Comparison of ENCODE assay signal across 24 cellular contexts in genomic region chr5:135895474-135896006, GRCh38. TPM values are rescaled to one million over a fixed set of nuclear protein-coding genes. Genes with fewer than 3 reads are reported as not detected.
DNase-seq lines count a peak whose midpoint lies in the region; ATAC-seq and TF ChIP-seq lines count a peak whose summit lies in the region.
"Had no signal": no experiment of that assay in that cellular context is flagged by ENCODE, and none has a peak within 500 bp of the region (broad histone marks: within the 10 kb centered on the region; RNA-seq: fewer than 3 reads in every experiment).

Gene IL9, minus strand, starts transcription at chr5:135895841. Its CDS starts 25 bp downstream, at chr5:135895816.

- no peaks in the 10 kb centered on the region for H3K36me3 ChIP-seq in CD8-positive, alpha-beta memory T cell (ENCODE audit: insufficient read depth, low read length)
- H3K36me3 ChIP-seq in PC-3 (ENCODE audit: low read depth, low read length) (no peaks in the 10 kb centered on the region), endodermal cell (ENCODE audit: control insufficient read depth, insufficient read depth, low read length) (no peaks in the 10 kb centered on the region)
- H3K36me3 ChIP-seq: MG63 had no signal

- no peak for ATAC-seq in activated CD4-positive, alpha-beta T cell treated with anti-CD3 and anti-CD28 coated beads for 36 hours
- no peak for ATAC-seq in PC-3
- no peak for ATAC-seq in naive thymus-derived CD8-positive, alpha-beta T cell

- H3K9ac ChIP-seq in PC-3 (ENCODE audit: low read length): no peak within 1 kb of the TSS
- no peak within 1 kb of the TSS for H3K9ac ChIP-seq in endodermal cell (ENCODE audit: extremely low read depth, low read length, poor library complexity, severe bottlenecking)

- peaks cover 16% of the 10 kb centered on the region for H3K4me1 Mint-ChIP-seq in activated CD4-positive, alpha-beta T cell treated with anti-CD3 and anti-CD28 coated beads for 36 hours
- peaks cover 5% of the 10 kb centered on the region for H3K4me1 Mint-ChIP-seq in activated CD4-positive, alpha-beta T cell treated with anti-CD3 and anti-CD28 coated beads, Interleukin-2, amount 10 ng/mL, durations not matched to agents 7 days and 5 days
- H3K4me1 Mint-ChIP-seq in CD8-positive, alpha-beta memory T cell: peaks cover 0 to 9% (median 5%) of the 10 kb centered on the region in 3 donors
- H3K4me1 Mint-ChIP-seq in endodermal cell: peaks cover 7% of the 10 kb centered on the region
- H3K4me1 Mint-ChIP-seq in naive thymus-derived CD8-positive, alpha-beta T cell: no peaks in the 10 kb centered on the region

- H3K9me3 Mint-ChIP-seq in activated CD4-positive, alpha-beta T cell treated with anti-CD3 and anti-CD28 coated beads for 36 hours (ENCODE audit: low read depth): no peaks in the 10 kb centered on the region
- H3K9me3 Mint-ChIP-seq in activated CD4-positive, alpha-beta T cell treated with anti-CD3 and anti-CD28 coated beads, Interleukin-2, amount 10 ng/mL, durations not matched to agents 7 days and 5 days: no peaks in the 10 kb centered on the region
- H3K9me3 Mint-ChIP-seq in CD8-positive, alpha-beta memory T cell: no peaks in the 10 kb centered on the region
- H3K9me3 Mint-ChIP-seq in endodermal cell: no peaks in the 10 kb centered on the region
- H3K9me3 Mint-ChIP-seq in naive thymus-derived CD8-positive, alpha-beta T cell: no peaks in the 10 kb centered on the region
- H3K9me3 Mint-ChIP-seq: CD4-positive, alpha-beta T cell; HFFc6 had no signal

- no peak for DNase-seq in activated CD4-positive, alpha-beta T cell treated with anti-CD3 and anti-CD28 coated beads for 36 hours
- no peak for DNase-seq in activated CD4-positive, alpha-beta T cell treated with anti-CD3 and anti-CD28 coated beads, Interleukin-2, amount 10 ng/mL, durations not matched to agents 7 days and 5 days
- no peak for DNase-seq in CD8-positive, alpha-beta memory T cell
- DNase-seq in PC-3 (peak; percentile 9), endodermal cell (no peak), NCI-H2227 (lab: John Stamatoyannopoulos, UW; ENCODE audit: unreplicated experiment) (no peak), NCI-H146 treated with DMSO at 0.1 percent for 48 hours (lab: John Stamatoyannopoulos, UW; ENCODE audit: unreplicated experiment) (no peak)
- no peak for DNase-seq in naive thymus-derived CD8-positive, alpha-beta T cell
- DNase-seq: CD4-positive, alpha-beta T cell; HFFc6; IMR-90; Kasumi-1; MG63; NCI-H1048; NCI-H1436; NCI-H2029; NCI-H2171; NCI-H446; NCI-H69; NK-92 treated with Interleukin-12 subunit alpha and Interleukin-12 subunit beta, amount 100 ng/mL, for 24 hours; Right ventricle myocardium superior had no signal

- no peaks in the 10 kb centered on the region for H3F3A ChIP-seq in PC-3 (ENCODE audit: low read length, unreplicated experiment)

- H3K79me2 ChIP-seq in PC-3 (ENCODE audit: low read length): no peaks in the 10 kb centered on the region

- 81 to 100% methylated on average over 1 to 7 of the region's 7 CpGs for WGBS in endodermal cell (ENCODE audit: insufficient coverage in 1 of 2, insufficient read length in 1 of 2), 2 experiments

- peaks cover 3% of the 10 kb centered on the region for H3K27me3 ChIP-seq in CD8-positive, alpha-beta memory T cell (ENCODE audit: insufficient read depth, low read length, poor library complexity, severe bottlenecking)
- H3K27me3 ChIP-seq in PC-3 (ENCODE audit: low read length): no peaks in the 10 kb centered on the region
- peaks cover 5% of the 10 kb centered on the region for H3K27me3 ChIP-seq in endodermal cell (ENCODE audit: control insufficient read depth, insufficient read depth, low read length, poor library complexity, severe bottlenecking)

- H4K20me1 ChIP-seq in PC-3 (ENCODE audit: low read length): no peaks in the 10 kb centered on the region

- H2AFZ ChIP-seq in PC-3 (ENCODE audit: low read length): no peak within 1 kb of the TSS

- H3K27ac Mint-ChIP-seq in activated CD4-positive, alpha-beta T cell treated with anti-CD3 and anti-CD28 coated beads for 36 hours: no peak within 1 kb of the TSS
- H3K27ac Mint-ChIP-seq in activated CD4-positive, alpha-beta T cell treated with anti-CD3 and anti-CD28 coated beads, Interleukin-2, amount 10 ng/mL, durations not matched to agents 7 days and 5 days: no peak within 1 kb of the TSS
- H3K27ac Mint-ChIP-seq in CD8-positive, alpha-beta memory T cell: no peak within 1 kb of the TSS
- no peak within 1 kb of the TSS for H3K27ac Mint-ChIP-seq in endodermal cell
- H3K27ac Mint-ChIP-seq in naive thymus-derived CD8-positive, alpha-beta T cell: no peak within 1 kb of the TSS
- H3K27ac Mint-ChIP-seq: CD4-positive, alpha-beta T cell; HFFc6 had no signal

- TF ChIP-seq CTCF in PC-3 (conservative IDR thresholded peaks at IDR 0.05; ENCODE audit: low read depth, low read length) (no peak), endodermal cell (conservative IDR thresholded peaks at IDR 0.05) (peak; percentile 12)

- no peaks in the 10 kb centered on the region for H3K4me1 ChIP-seq in CD8-positive, alpha-beta memory T cell (ENCODE audit: insufficient read depth, low read length)
- H3K4me1 ChIP-seq in PC-3 (ENCODE audit: insufficient read depth, low read length): no peaks in the 10 kb centered on the region
- no peaks in the 10 kb centered on the region for H3K4me1 ChIP-seq in endodermal cell (ENCODE audit: control insufficient read depth, insufficient read depth, low read length)

- H3K27ac ChIP-seq in CD8-positive, alpha-beta memory T cell (ENCODE audit: low read depth, low read length): no peak within 1 kb of the TSS
- H3K27ac ChIP-seq in PC-3 (ENCODE audit: low read length): no peak within 1 kb of the TSS
- no peak within 1 kb of the TSS for H3K27ac ChIP-seq in endodermal cell (ENCODE audit: low read depth, low read length)

- BruUV-seq in PC-3 (replicated peaks; lab: Mats Ljungman, UMichigan): no TSS peak

- CTCF ChIA-PET in activated CD4-positive, alpha-beta T cell treated with anti-CD3 and anti-CD28 coated beads for 36 hours (lab: Charles Lee): interaction anchor here (0.5 kb wide), 1 partner anchor 308 kb away, joined by 3 read pairs; no protein-coding TSS in a partner anchor
- CTCF ChIA-PET in activated CD4-positive, alpha-beta T cell treated with anti-CD3 and anti-CD28 coated beads, Interleukin-2, amount 10 ng/mL, durations not matched to agents 7 days and 5 days (lab: Charles Lee): no interaction called here
- CTCF ChIA-PET in CD8-positive, alpha-beta memory T cell (lab: Charles Lee): no interaction called here
- CTCF ChIA-PET in PC-3 (lab: Charles Lee): no interaction called here

- no peaks in the 10 kb centered on the region for H3K9me2 ChIP-seq in PC-3 (replicated peaks; ENCODE audit: low read length)

- H3K4me2 ChIP-seq in PC-3 (ENCODE audit: low read length): no peak within 1 kb of the TSS

- intact Hi-C loops in activated CD4-positive, alpha-beta T cell treated with anti-CD3 and anti-CD28 coated beads for 36 hours (cut with DNase I, micrococcal nuclease): loop anchor here in 1 of 2 experiments (10.0 kb wide), 1 partner anchor 249 kb away; no protein-coding TSS in a partner anchor
- intact Hi-C loops in PC-3 (cut with micrococcal nuclease): no loop called here

- POLR2A ChIA-PET in activated CD4-positive, alpha-beta T cell treated with anti-CD3 and anti-CD28 coated beads for 36 hours (lab: Charles Lee): interaction anchor here (0.6 to 0.7 kb wide), 2 partner anchors 19 to 694 kb away, joined by 3 read pairs; no protein-coding TSS in a partner anchor
- POLR2A ChIA-PET in activated CD4-positive, alpha-beta T cell treated with anti-CD3 and anti-CD28 coated beads, Interleukin-2, amount 10 ng/mL, durations not matched to agents 7 days and 5 days (lab: Charles Lee): no interaction called here
- POLR2A ChIA-PET in CD8-positive, alpha-beta memory T cell (lab: Charles Lee): no interaction called here
- POLR2A ChIA-PET in PC-3 (lab: Charles Lee; ENCODE audit: unreplicated experiment): no interaction called here
- POLR2A ChIA-PET in naive thymus-derived CD8-positive, alpha-beta T cell (lab: Charles Lee): no interaction called here

- H3K27me3 Mint-ChIP-seq in activated CD4-positive, alpha-beta T cell treated with anti-CD3 and anti-CD28 coated beads for 36 hours: peaks cover 60% of the 10 kb centered on the region
- H3K27me3 Mint-ChIP-seq in activated CD4-positive, alpha-beta T cell treated with anti-CD3 and anti-CD28 coated beads, Interleukin-2, amount 10 ng/mL, durations not matched to agents 7 days and 5 days: peaks cover 45% of the 10 kb centered on the region
- peaks cover 22 to 53% of the 10 kb centered on the region in 2 donors for H3K27me3 Mint-ChIP-seq in CD8-positive, alpha-beta memory T cell
- peaks cover 27% of the 10 kb centered on the region for H3K27me3 Mint-ChIP-seq in endodermal cell (ENCODE audit: insufficient read depth)
- peaks cover 10 to 50% (median 24%) of the 10 kb centered on the region in 5 donors for H3K27me3 Mint-ChIP-seq in naive thymus-derived CD8-positive, alpha-beta T cell

- no peak within 1 kb of the TSS for H3K4me3 ChIP-seq in CD8-positive, alpha-beta memory T cell (ENCODE audit: low read length)
- no peak within 1 kb of the TSS for H3K4me3 ChIP-seq in PC-3 (ENCODE audit: low read length)
- H3K4me3 ChIP-seq in endodermal cell (ENCODE audit: low read length): no peak within 1 kb of the TSS
- H3K4me3 ChIP-seq: MG63 had no signal

- no peaks in the 10 kb centered on the region for H3K36me3 Mint-ChIP-seq in activated CD4-positive, alpha-beta T cell treated with anti-CD3 and anti-CD28 coated beads for 36 hours (ENCODE audit: low read depth)
- no peaks in the 10 kb centered on the region for H3K36me3 Mint-ChIP-seq in activated CD4-positive, alpha-beta T cell treated with anti-CD3 and anti-CD28 coated beads, Interleukin-2, amount 10 ng/mL, durations not matched to agents 7 days and 5 days (ENCODE audit: low read depth)
- H3K36me3 Mint-ChIP-seq in CD8-positive, alpha-beta memory T cell: no peaks in the 10 kb centered on the region
- H3K36me3 Mint-ChIP-seq in endodermal cell (ENCODE audit: low read depth): no peaks in the 10 kb centered on the region
- H3K36me3 Mint-ChIP-seq in naive thymus-derived CD8-positive, alpha-beta T cell: no peaks in the 10 kb centered on the region

- peak within 1 kb of the TSS; percentile 9 for H3K4me3 Mint-ChIP-seq in activated CD4-positive, alpha-beta T cell treated with anti-CD3 and anti-CD28 coated beads for 36 hours
- no peak within 1 kb of the TSS for H3K4me3 Mint-ChIP-seq in activated CD4-positive, alpha-beta T cell treated with anti-CD3 and anti-CD28 coated beads, Interleukin-2, amount 10 ng/mL, durations not matched to agents 7 days and 5 days
- no peak within 1 kb of the TSS for H3K4me3 Mint-ChIP-seq in CD8-positive, alpha-beta memory T cell
- H3K4me3 Mint-ChIP-seq in endodermal cell: no peak within 1 kb of the TSS
- H3K4me3 Mint-ChIP-seq in naive thymus-derived CD8-positive, alpha-beta T cell: no peak within 1 kb of the TSS
- H3K4me3 Mint-ChIP-seq: CD4-positive, alpha-beta T cell; HFFc6 had no signal

- H3K9me3 ChIP-seq in CD8-positive, alpha-beta memory T cell (ENCODE audit: low read length): no peaks in the 10 kb centered on the region
- H3K9me3 ChIP-seq in PC-3 (ENCODE audit: low read length) (no peaks in the 10 kb centered on the region), endodermal cell (ENCODE audit: control insufficient read depth, low read length) (no peaks in the 10 kb centered on the region)
- H3K9me3 ChIP-seq: MG63 had no signal

RNA-seq across cellular contexts. Expression of gene IL9, which starts in this region (rescaled TPM):
- 10 to 100 TPM; 47.9 to 48.1 TPM for total RNA-seq in activated CD4-positive, alpha-beta T cell treated with anti-CD3 and anti-CD28 coated beads for 36 hours
- total RNA-seq in activated CD4-positive, alpha-beta T cell treated with anti-CD3 and anti-CD28 coated beads, Interleukin-2, amount 10 ng/mL, durations not matched to agents 7 days and 5 days: not detected
- total RNA-seq in CD8-positive, alpha-beta memory T cell: 10 to 100 TPM; 12.5 to 13.0 TPM
- not detected for polyA plus RNA-seq in CD8-positive, alpha-beta memory T cell
- total RNA-seq in PC-3 (2014; rRNA removed) (not detected in 2 replicates), endodermal cell (not detected)
- polyA plus RNA-seq in endodermal cell (2013, experiment 1 of 2): not detected
- polyA plus RNA-seq in endodermal cell (2013, experiment 2 of 2): not detected
- not detected for total RNA-seq in naive thymus-derived CD8-positive, alpha-beta T cell
- not detected for polyA plus RNA-seq in naive thymus-derived CD8-positive, alpha-beta T cell
- total RNA-seq: CD4-positive, alpha-beta T cell; H1; HFFc6; HT-29; IMR-90; Right ventricle myocardium superior had no signal
- polyA plus RNA-seq: BJ, H1, IMR-90 had no signal

Comparison
In these comparisons a context has a peak if more than half of its experiments do, and no peak if none do; other contexts are left out.
1. RNA of gene IL9 (total RNA-seq): 47.9 to 48.1 TPM in activated CD4-positive, alpha-beta T cell treated with anti-CD3 and anti-CD28 coated beads for 36 hours and 12.5 to 13.0 TPM in CD8-positive, alpha-beta memory T cell; not detected in activated CD4-positive, alpha-beta T cell treated with anti-CD3 and anti-CD28 coated beads, Interleukin-2, amount 10 ng/mL, durations not matched to agents 7 days and 5 days, not detected in PC-3, not detected in endodermal cell and not detected in naive thymus-derived CD8-positive, alpha-beta T cell; every median in the first group is over 10 times any median in the second.
2. Peak in DNase-seq in PC-3; RNA of the gene not detected or under 1 TPM.